Comparison of ENCODE assay signal across 16 cellular contexts in the genomic region with DNA sequence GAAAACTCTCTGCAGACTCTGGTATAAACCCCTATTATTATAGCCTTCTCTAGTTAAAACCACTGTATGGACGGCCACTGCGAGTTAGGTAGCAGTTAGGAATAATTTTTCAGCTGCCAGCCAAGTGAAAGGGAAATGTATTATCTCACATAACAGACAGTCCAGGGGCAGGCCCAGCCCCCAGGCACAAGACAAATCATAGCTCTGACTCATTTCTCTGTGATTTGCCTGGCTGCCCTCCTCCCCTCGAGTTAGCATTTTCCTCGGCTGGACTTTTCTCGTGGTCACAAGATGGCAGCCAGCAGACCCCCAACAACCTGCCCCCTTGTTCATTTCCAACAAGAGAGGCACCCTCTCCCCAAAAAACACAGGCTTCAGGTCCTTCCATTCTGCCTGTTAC. TPM values are rescaled to one million over a fixed set of nuclear protein-coding genes. Genes with fewer than 3 reads are reported as not detected.
DNase-seq lines count a peak whose midpoint lies in the region; ATAC-seq, FAIRE-seq and TF ChIP-seq lines count a peak whose summit lies in the region.
"Had no signal": no experiment of that assay in that cellular context is flagged by ENCODE, and none has a peak within 500 bp of the region (broad histone marks: within the 10 kb centered on the region; RNA-seq: fewer than 3 reads in every experiment).

No MANE protein-coding gene starts in this region.

- no peaks in the 10 kb centered on the region for H3K36me3 Mint-ChIP-seq in activated naive CD4-positive, alpha-beta T cell treated with anti-CD3 and anti-CD28 coated beads for 36 hours (ENCODE audit: low read depth)
- H3K36me3 Mint-ChIP-seq: activated naive CD8-positive, alpha-beta T cell; CD8-positive, alpha-beta memory T cell had no signal

- no peak for TF ChIP-seq EP300 in SK-N-SH (IDR thresholded peaks at IDR 0.05; ENCODE audit: borderline replicate concordance in 1 of 2, low read depth in 1 of 2, low read length in 1 of 2)

- H3K4me3 Mint-ChIP-seq in activated naive CD4-positive, alpha-beta T cell treated with anti-CD3 and anti-CD28 coated beads for 36 hours = no peak overlapping the region
- H3K4me3 Mint-ChIP-seq: activated CD8-positive, alpha-beta T cell treated with anti-CD3 and anti-CD28 coated beads for 36 hours; activated naive CD8-positive, alpha-beta T cell; CD8-positive, alpha-beta memory T cell had no signal

- no peak overlapping the region for H3K4me3 ChIP-seq in SK-N-SH (ENCODE audit: low read depth in 2 of 2, low read length in 1 of 2)
- no peak overlapping the region for H3K4me3 ChIP-seq in psoas muscle
- H3K4me3 ChIP-seq: ovary, thoracic aorta had no signal

- H3K9me2 ChIP-seq in SK-N-SH = no peaks in the 10 kb centered on the region

- H3K27ac ChIP-seq in SK-N-SH (ENCODE audit: low read depth in 2 of 2, low read length in 1 of 2) (no peak overlapping the region), psoas muscle (peak overlapping the region; percentile 30)
- H3K27ac ChIP-seq: HL-60, thoracic aorta had no signal

- WGBS in SK-N-SH (ENCODE audit: low lambda C conversion rate) = 80% methylated on average over 5 of the region's 5 CpGs
- 53 to 81% (median 64%) methylated on average over 5 of the region's 5 CpGs for WGBS in psoas muscle, 3 donors

- H4K20me1 ChIP-seq in SK-N-SH (ENCODE audit: insufficient read depth) = no peaks in the 10 kb centered on the region

- no peak for FAIRE-seq in frontal cortex (lab: Jason Lieb, UNC)

- no peaks in the 10 kb centered on the region for H3K4me1 Mint-ChIP-seq in activated naive CD4-positive, alpha-beta T cell treated with anti-CD3 and anti-CD28 coated beads for 36 hours (ENCODE audit: low read depth)
- H3K4me1 Mint-ChIP-seq: CD8-positive, alpha-beta memory T cell had no signal

- H3K9ac ChIP-seq in SK-N-SH = no peak overlapping the region

- no peaks in the 10 kb centered on the region for H3K36me3 ChIP-seq in SK-N-SH (replicated peaks in 1 of 2; ENCODE audit: control insufficient read depth in 1 of 2, insufficient read depth in 2 of 2, low read length in 1 of 2)
- H3K36me3 ChIP-seq in psoas muscle (ENCODE audit: insufficient read depth in 1 of 2, low read depth in 1 of 2) = no peaks in the 10 kb centered on the region
- H3K36me3 ChIP-seq: ovary, thoracic aorta had no signal

- peak overlapping the region; percentile 27; the same call in 1 of the 2 replicates for H2AFZ ChIP-seq in SK-N-SH (ENCODE audit: low read depth)

- ATAC-seq in psoas muscle (peak in 2 of 4 donors; percentile 34 to 38), HG03135 (IDR thresholded peaks at IDR 0.05; ENCODE audit: unreplicated experiment) (no peak), HG02588 (IDR thresholded peaks at IDR 0.05; ENCODE audit: unreplicated experiment) (no peak)
- ATAC-seq: activated CD8-positive, alpha-beta T cell treated with anti-CD3 and anti-CD28 coated beads for 36 hours had no signal

- H3K9me3 ChIP-seq in SK-N-SH = peaks cover 5% of the 10 kb centered on the region; the same call in 1 of the 2 replicates
- no peaks in the 10 kb centered on the region for H3K9me3 ChIP-seq in psoas muscle
- H3K9me3 ChIP-seq: ovary, thoracic aorta had no signal

- DNase-seq in ELR (ENCODE audit: low read depth) (peak; percentile 88), SK-N-SH (no peak), fibroblast of peridontal ligament (ENCODE audit: extremely low read depth) (peak; percentile 69), psoas muscle (peak; percentile 24 to 58), frontal cortex (ENCODE audit: low spot score in 2 of 2) (no peak)
- no peak for DNase-seq in activated naive CD4-positive, alpha-beta T cell treated with anti-CD3 and anti-CD28 coated beads for 36 hours
- DNase-seq: activated CD8-positive, alpha-beta T cell treated with anti-CD3 and anti-CD28 coated beads for 36 hours; CD8-positive, alpha-beta memory T cell; NCI-H1048; NCI-H526; ovary had no signal

- no peaks in the 10 kb centered on the region for H3F3A ChIP-seq in SK-N-SH (replicated peaks; ENCODE audit: insufficient read depth)

- POLR2A ChIA-PET in SK-N-SH (lab: Yijun Ruan, JAX) = no interaction called here

- H3K27me3 ChIP-seq in SK-N-SH (ENCODE audit: insufficient read depth) (no peaks in the 10 kb centered on the region; the same call in 1 of the 2 replicates), psoas muscle (ENCODE audit: insufficient read depth in 3 of 3, low read length in 2 of 3) (no peaks in the 10 kb centered on the region)
- H3K27me3 ChIP-seq: ovary had no signal

- peaks cover 5% of the 10 kb centered on the region for H3K27me3 Mint-ChIP-seq in activated naive CD4-positive, alpha-beta T cell treated with anti-CD3 and anti-CD28 coated beads for 36 hours (ENCODE audit: low read depth)
- H3K27me3 Mint-ChIP-seq: activated CD8-positive, alpha-beta T cell treated with anti-CD3 and anti-CD28 coated beads for 36 hours had no signal

- H3K79me2 ChIP-seq in SK-N-SH (ENCODE audit: insufficient read depth) = no peaks in the 10 kb centered on the region

- H3K27ac Mint-ChIP-seq in activated naive CD4-positive, alpha-beta T cell treated with anti-CD3 and anti-CD28 coated beads for 36 hours = no peak overlapping the region
- H3K27ac Mint-ChIP-seq: activated CD8-positive, alpha-beta T cell treated with anti-CD3 and anti-CD28 coated beads for 36 hours; activated naive CD8-positive, alpha-beta T cell; CD8-positive, alpha-beta memory T cell had no signal

- peaks cover 7% of the 10 kb centered on the region for H3K9me3 Mint-ChIP-seq in activated naive CD4-positive, alpha-beta T cell treated with anti-CD3 and anti-CD28 coated beads for 36 hours

- H3K4me1 ChIP-seq in SK-N-SH (ENCODE audit: control insufficient read depth in 1 of 2, insufficient read depth in 2 of 2, low read depth in 1 of 2, low read length in 1 of 2) (peaks cover 0 to 3% of the 10 kb centered on the region in 2 experiments; a peak in 1 of 4 replicates), psoas muscle (no peaks in the 10 kb centered on the region)

- TF ChIP-seq RAD21 in SK-N-SH (IDR thresholded peaks at IDR 0.05; ENCODE audit: low read length) = no peak

- intact Hi-C loops in psoas muscle (cut with DNase I) = no loop called here
- intact Hi-C loops in activated naive CD4-positive, alpha-beta T cell treated with anti-CD3 and anti-CD28 coated beads for 36 hours (cut with micrococcal nuclease) = no loop called here

- CTCF ChIA-PET in SK-N-SH (lab: Yijun Ruan, JAX) = interaction anchor here (1.1 to 1.8 kb wide), 3 partner anchors 23 to 354 kb away, joined by 3 to 6 read pairs (median 4); no protein-coding TSS in a partner anchor
- CTCF ChIA-PET in activated naive CD4-positive, alpha-beta T cell treated with anti-CD3 and anti-CD28 coated beads for 36 hours (lab: Charles Lee) = no interaction called here

- TF ChIP-seq CTCF in SK-N-SH (IDR thresholded peaks at IDR 0.05) = no peak
- TF ChIP-seq CTCF in psoas muscle (IDR thresholded peaks at IDR 0.05) = no peak

- no peak overlapping the region for H3K4me2 ChIP-seq in SK-N-SH

TF ChIP-seq in SK-N-SH, 30 proteins besides CTCF, POLR2A, EP300 and RAD21:
- TF ChIP-seq YY1 (IDR thresholded peaks at IDR 0.05; ENCODE audit: low read depth) (no peak), SMC3 (IDR thresholded peaks at IDR 0.05; ENCODE audit: low read depth, low read length) (no peak), FOXM1 (IDR thresholded peaks at IDR 0.05; ENCODE audit: low read depth) (no peak), FOSL2 (IDR thresholded peaks at IDR 0.05; ENCODE audit: borderline replicate concordance, low read depth) (peak; percentile 54; the same call in 1 of the 2 replicates), JUND (IDR thresholded peaks at IDR 0.05) (0 out of 2 replicates have a peak, but pooled peaks have one; percentile 4), MEF2A (IDR thresholded peaks at IDR 0.05; ENCODE audit: borderline replicate concordance, low read depth) (no peak), RCOR1 (IDR thresholded peaks at IDR 0.05; ENCODE audit: low read length) (no peak), TEAD4 (IDR thresholded peaks at IDR 0.05; ENCODE audit: borderline replicate concordance, insufficient read depth) (no peak), IRF3 (IDR thresholded peaks at IDR 0.05; ENCODE audit: low read depth, low read length) (no peak), FOXJ3 (CRISPR knock-in tag; IDR thresholded peaks at IDR 0.05) (no peak), TAF1 (IDR thresholded peaks at IDR 0.05; ENCODE audit: borderline replicate concordance, low read depth, low read length) (no peak), GATA2 (CRISPR knock-in tag; IDR thresholded peaks at IDR 0.05) (no peak)
- TF ChIP-seq, protein P1, sequence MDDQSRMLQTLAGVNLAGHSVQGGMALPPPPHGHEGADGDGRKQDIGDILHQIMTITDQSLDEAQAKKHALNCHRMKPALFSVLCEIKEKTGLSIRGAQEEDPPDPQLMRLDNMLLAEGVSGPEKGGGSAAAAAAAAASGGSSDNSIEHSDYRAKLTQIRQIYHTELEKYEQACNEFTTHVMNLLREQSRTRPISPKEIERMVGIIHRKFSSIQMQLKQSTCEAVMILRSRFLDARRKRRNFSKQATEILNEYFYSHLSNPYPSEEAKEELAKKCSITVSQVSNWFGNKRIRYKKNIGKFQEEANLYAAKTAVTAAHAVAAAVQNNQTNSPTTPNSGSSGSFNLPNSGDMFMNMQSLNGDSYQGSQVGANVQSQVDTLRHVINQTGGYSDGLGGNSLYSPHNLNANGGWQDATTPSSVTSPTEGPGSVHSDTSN (IDR thresholded peaks at IDR 0.05) = 0 out of 2 replicates have a peak, but pooled peaks have one; percentile 15
TF ChIP-seq in SK-N-SH: peak in this region for 3.

RNA-seq across cellular contexts. Expression of gene VIT, which starts 10.5 kb away (rescaled TPM):
- polyA plus RNA-seq in SK-N-SH (2012; rRNA removed) = not detected in 2 replicates
- not detected in 2 replicates for polyA plus RNA-seq in SK-N-SH (2012; cell fraction: cytosol; rRNA removed)
- not detected in 2 replicates for polyA plus RNA-seq in SK-N-SH (2012; cell fraction: nucleus; rRNA removed)
- total RNA-seq in psoas muscle = 1 to 10 TPM; 1.2 to 8.5 (median 2.9) TPM
- 1 to 10 TPM; 4.5 to 8.4 (median 4.5) TPM for polyA plus RNA-seq in psoas muscle
- total RNA-seq in frontal cortex = 0.41 TPM
- total RNA-seq in activated naive CD4-positive, alpha-beta T cell treated with anti-CD3 and anti-CD28 coated beads for 36 hours = not detected
- total RNA-seq: activated CD8-positive, alpha-beta T cell treated with anti-CD3 and anti-CD28 coated beads for 36 hours; CD8-positive, alpha-beta memory T cell had no signal

Comparison
In these comparisons a context has a peak if more than half of its experiments do, and no peak if none do; other contexts are left out.
1. DNase-seq: peak in ELR (single experiment), fibroblast of peridontal ligament (single experiment) and psoas muscle (2 of 2); none in SK-N-SH (single experiment), frontal cortex (0 of 2) and activated naive CD4-positive, alpha-beta T cell treated with anti-CD3 and anti-CD28 coated beads for 36 hours (single experiment).